ENCODE assay signal across 8 cellular contexts in genomic region chr21:46285761-46286667, GRCh38. TPM values are rescaled to one million over a fixed set of nuclear protein-coding genes. Genes with fewer than 3 reads are reported as not detected.
DNase-seq lines count a peak whose midpoint lies in the region; ATAC-seq and TF ChIP-seq lines count a peak whose summit lies in the region.

TSS of gene YBEY (plus strand) at chr21:46286342. CDS start at chr21:46286914, 572 bp downstream.

- DNase-seq in CD14-positive monocyte (ENCODE audit: low spot score) (peak; percentile 75), NCI-H69 (lab: John Stamatoyannopoulos, UW) (peak; percentile 89)
- peak; percentile 77 to 78 for DNase-seq in activated CD4-positive, alpha-beta T cell treated with anti-CD3 and anti-CD28 coated beads, Interleukin-2, amount 50 U/mL, for 4 hours
- peak; percentile 88 for DNase-seq in stimulated activated CD4-positive, alpha-beta T cell treated with anti-CD3 and anti-CD28 coated beads, Interleukin-4, amount 100 ng/mL, for 1 hour

- H3K9ac ChIP-seq in liver (ENCODE audit: low read depth in 1 of 2, low read length in 2 of 2): peak within 1 kb of the TSS; percentile 81 to 94

- intact Hi-C loops in CD14-positive monocyte (cut with micrococcal nuclease): loop anchor here (1.0 to 5.0 kb wide), 2 partner anchors 36 to 38 kb away; partner anchors contain the start of genes PCNT (in 2 of the 2) and C21orf58 (in 1 of the 2)
- intact Hi-C loops in dendritic cell treated with granulocyte-macrophage colony-stimulating factor and Interleukin-4, amounts not matched to agents 40 ng/mL and 50 ng/mL, for 4 days (cut with micrococcal nuclease): loop anchor here (1.0 kb wide), 2 partner anchors 38 to 58 kb away; partner anchors contain the start of genes LSS and PCNT

- peak within 1 kb of the TSS; percentile 96 for H3K27ac ChIP-seq in liver (ENCODE audit: low read depth in 1 of 2, low read length in 2 of 2)

- TF ChIP-seq RAD21 in liver (IDR thresholded peaks at IDR 0.05): peak in 1 of 2 donors; percentile 45

- H3K4me1 Mint-ChIP-seq in CD14-positive monocyte: peaks cover 50% of the 10 kb centered on the region
- H3K4me1 Mint-ChIP-seq in dendritic cell treated with granulocyte-macrophage colony-stimulating factor and Interleukin-4, amounts not matched to agents 40 ng/mL and 50 ng/mL, for 4 days (ENCODE audit: low read depth): peaks cover 70% of the 10 kb centered on the region

- H3K27ac Mint-ChIP-seq in CD14-positive monocyte: peak within 1 kb of the TSS; percentile 82 to 96 (median 95)
- peak within 1 kb of the TSS; percentile 98 for H3K27ac Mint-ChIP-seq in dendritic cell treated with granulocyte-macrophage colony-stimulating factor and Interleukin-4, amounts not matched to agents 40 ng/mL and 50 ng/mL, for 4 days

- ATAC-seq in GM19351 (IDR thresholded peaks at IDR 0.05; ENCODE audit: unreplicated experiment) (peak; percentile 82), HG03520 (IDR thresholded peaks at IDR 0.05; ENCODE audit: unreplicated experiment) (peak; percentile 87)

- peaks cover 0 to 2% (median 0%) of the 10 kb centered on the region in 3 donors for H3K27me3 Mint-ChIP-seq in CD14-positive monocyte (ENCODE audit: low read depth in 3 of 3)
- no peaks in the 10 kb centered on the region for H3K27me3 Mint-ChIP-seq in dendritic cell treated with granulocyte-macrophage colony-stimulating factor and Interleukin-4, amounts not matched to agents 40 ng/mL and 50 ng/mL, for 4 days

- peaks cover under 1 to 4% (median 3%) of the 10 kb centered on the region in 4 donors for H3K36me3 ChIP-seq in liver (ENCODE audit: control insufficient read depth in 4 of 4, insufficient read depth in 3 of 4, low read depth in 1 of 4, low read length in 3 of 4)

- H3K4me1 ChIP-seq in liver (ENCODE audit: control insufficient read depth in 4 of 4, insufficient read depth in 4 of 4, low read length in 3 of 4): peaks cover 10 to 34% (median 31%) of the 10 kb centered on the region in 4 donors

- TF ChIP-seq CTCF in CD14-positive monocyte (IDR thresholded peaks at IDR 0.05) (no peak), liver (IDR thresholded peaks at IDR 0.05; ENCODE audit: low read depth, low read length, missing input control) (no peak)

- no peaks in the 10 kb centered on the region for H3K9me3 ChIP-seq in liver (ENCODE audit: control insufficient read depth in 4 of 4, low read length in 3 of 4)

- no peaks in the 10 kb centered on the region for H3K9me3 Mint-ChIP-seq in CD14-positive monocyte
- no peaks in the 10 kb centered on the region for H3K9me3 Mint-ChIP-seq in dendritic cell treated with granulocyte-macrophage colony-stimulating factor and Interleukin-4, amounts not matched to agents 40 ng/mL and 50 ng/mL, for 4 days

- no peaks in the 10 kb centered on the region for H3K27me3 ChIP-seq in liver (ENCODE audit: control insufficient read depth in 4 of 4, insufficient read depth in 4 of 4, low read length in 3 of 4)

- peaks cover 7 to 30% of the 10 kb centered on the region in 2 donors for H3K36me3 Mint-ChIP-seq in CD14-positive monocyte
- peaks cover 73% of the 10 kb centered on the region for H3K36me3 Mint-ChIP-seq in dendritic cell treated with granulocyte-macrophage colony-stimulating factor and Interleukin-4, amounts not matched to agents 40 ng/mL and 50 ng/mL, for 4 days (ENCODE audit: low read depth)

- H3K4me3 Mint-ChIP-seq in CD14-positive monocyte: peak within 1 kb of the TSS; percentile 89 to 93
- H3K4me3 Mint-ChIP-seq in dendritic cell treated with granulocyte-macrophage colony-stimulating factor and Interleukin-4, amounts not matched to agents 40 ng/mL and 50 ng/mL, for 4 days: peak within 1 kb of the TSS; percentile 95

- whole genome bisulfite sequencing in liver: under 1% methylated on average over 108 of the region's 108 CpGs

- H3K4me3 ChIP-seq in liver (ENCODE audit: low read depth in 1 of 3, low read length in 3 of 3): peak within 1 kb of the TSS; percentile 92 to 96 (median 95)

TF ChIP-seq in liver, 16 proteins besides CTCF, POLR2A, EP300 and RAD21:
- TF ChIP-seq YY1 (IDR thresholded peaks at IDR 0.05) (peak; percentile 39), GABPA (IDR thresholded peaks at IDR 0.05 in 1 of 2, conservative IDR thresholded peaks at IDR 0.05 in 1 of 2) (peak; percentile 87 to 95), ATF3 (IDR thresholded peaks at IDR 0.05) (no peak), SP1 (IDR thresholded peaks at IDR 0.05) (peak; percentile 30), ZBTB33 (IDR thresholded peaks at IDR 0.05) (peak; percentile 89), TAF1 (conservative IDR thresholded peaks at IDR 0.05) (peak; percentile 13), HNF4G (IDR thresholded peaks at IDR 0.05) (no peak)

RNA-seq across cellular contexts. Expression of gene YBEY, which starts in this region (rescaled TPM):
- polyA plus RNA-seq in CD14-positive monocyte: 1 to 10 TPM; 4.1 to 5.2 TPM
- 10 to 100 TPM in 1 of 2 donors, 1 to 10 TPM in 1; 6.3 to 11.3 TPM for total RNA-seq in liver
- 10 to 100 TPM in 1 of 2 donors, 1 to 10 TPM in 1; 8.7 to 11.8 TPM for polyA plus RNA-seq in liver

Comparison
In these comparisons a context has a peak if more than half of its experiments do, and no peak if none do; other contexts are left out.
1. Peak in every context shown above with its lines: DNase-seq, ATAC-seq, H3K4me3 ChIP-seq and H3K27ac ChIP-seq.